9 cellular contexts compared by ENCODE assay signal in genomic region chr15:41928637-41929620, GRCh38. TPM values are rescaled to one million over a fixed set of nuclear protein-coding genes. Genes with fewer than 3 reads are reported as not detected.
A peak's percentile ranks its signal among the peaks of the same experiment; 100 is the strongest.
DNase-seq lines count a peak whose midpoint lies in the region; ATAC-seq and TF ChIP-seq lines count a peak whose summit lies in the region.
"Had no signal": no experiment of that assay in that cellular context is flagged by ENCODE, and none has a peak within 500 bp of the region (broad histone marks: within the 10 kb centered on the region; RNA-seq: fewer than 3 reads in every experiment).

No MANE protein-coding gene starts in this region.

- TF ChIP-seq CTCF in esophagus muscularis mucosa (IDR thresholded peaks at IDR 0.05) (no peak), stomach (IDR thresholded peaks at IDR 0.05) (no peak)

- intact Hi-C loops in esophagus muscularis mucosa (cut with DNase I) = loop anchor here (5.0 kb wide), 1 partner anchor 43 kb away; the partner anchor contains the start of gene EHD4
- intact Hi-C loops in stomach (cut with DNase I; ENCODE audit: low total_unique reads) = no loop called here

- H3K27ac ChIP-seq in esophagus muscularis mucosa (replicated peaks in 1 of 4) = peak overlapping the region; percentile 62 to 74 (median 66)
- H3K27ac ChIP-seq in stomach = peak overlapping the region; percentile 63 to 74 (median 66)
- H3K27ac ChIP-seq: HL-60 had no signal

- H3K36me3 ChIP-seq in esophagus muscularis mucosa (peaks cover 0 to 10% (median 3%) of the 10 kb centered on the region in 4 donors), stomach (peaks cover 0 to 8% (median 5%) of the 10 kb centered on the region in 4 donors)

- H3K9me3 ChIP-seq in esophagus muscularis mucosa = no peaks in the 10 kb centered on the region
- H3K9me3 ChIP-seq in stomach = no peaks in the 10 kb centered on the region

- H3K4me1 ChIP-seq in esophagus muscularis mucosa = peaks cover 66 to 95% (median 82%) of the 10 kb centered on the region in 4 donors
- peaks cover 54 to 95% (median 76%) of the 10 kb centered on the region in 4 donors for H3K4me1 ChIP-seq in stomach

- H3K4me3 ChIP-seq in esophagus muscularis mucosa (no peak overlapping the region), stomach (no peak overlapping the region)

- DNase-seq in CD1c-positive myeloid dendritic cell (ENCODE audit: extremely low spot score) (peak; percentile 34), esophagus muscularis mucosa (ENCODE audit: extremely low spot score) (no peak), stomach (peak; percentile 34), SHP77 (lab: John Stamatoyannopoulos, UW) (no peak), kidney tubule cell (ENCODE audit: low spot score) (no peak), SIG-M5 treated with dmso at 0.1 percent for 504 hours (lab: John Stamatoyannopoulos, UW; ENCODE audit: unreplicated experiment) (no peak)

- H3K27me3 ChIP-seq in esophagus muscularis mucosa (no peaks in the 10 kb centered on the region), stomach (no peaks in the 10 kb centered on the region)

- 52% methylated on average over 14 of the region's 16 CpGs for WGBS in esophagus muscularis mucosa
- WGBS in stomach, 5 donors = 35 to 51% (median 47%) methylated on average over 16 of the region's 16 CpGs

- no peak for TF ChIP-seq EP300 in esophagus muscularis mucosa (IDR thresholded peaks at IDR 0.05)
- TF ChIP-seq EP300 in stomach (IDR thresholded peaks at IDR 0.05) = no peak

- TF ChIP-seq POLR2A in esophagus muscularis mucosa (IDR thresholded peaks at IDR 0.05; ENCODE audit: low read depth) (no peak), stomach (IDR thresholded peaks at IDR 0.05) (no peak)

- ATAC-seq in GM19438 (IDR thresholded peaks at IDR 0.05; ENCODE audit: low read depth, unreplicated experiment) = peak; percentile 67
- peak; percentile 75 for ATAC-seq in HG03354 (IDR thresholded peaks at IDR 0.05; ENCODE audit: poor library complexity, severe bottlenecking, unreplicated experiment)

RNA-seq across cellular contexts. Expression of gene SPTBN5, which starts 35.1 kb away (rescaled TPM):
- total RNA-seq in esophagus muscularis mucosa (1 to 10 TPM in 2 of 4 donors, under 1 TPM in 2; 0.17 to 1.2 (median 0.68) TPM), stomach (1 to 10 TPM in 1 of 5 donors, under 1 TPM in 3, not detected in 1; 0.29 to 4.9 (median 0.80) TPM)
- polyA plus RNA-seq in stomach = 1 to 10 TPM; 2.6 to 3.2 (median 2.9) TPM

RNA-seq across cellular contexts. Expression of gene EHD4, which starts 43.4 kb away (rescaled TPM):
- 10 to 100 TPM in 3 of 4 donors, 1 to 10 TPM in 1; 10.0 to 24.7 (median 21.7) TPM for total RNA-seq in esophagus muscularis mucosa
- 10 to 100 TPM in 4 of 5 donors, 1 to 10 TPM in 1; 9.4 to 86.4 (median 23.1) TPM for total RNA-seq in stomach
- 10 to 100 TPM in 1 of 3 donors, 1 to 10 TPM in 2; 5.8 to 12.1 (median 9.8) TPM for polyA plus RNA-seq in stomach

Comparison
In these comparisons a context has a peak if more than half of its experiments do, and no peak if none do; other contexts are left out.
1. DNase-seq: peak in CD1c-positive myeloid dendritic cell (single experiment) and stomach (single experiment); none in esophagus muscularis mucosa (single experiment), SHP77 (0 of 2), kidney tubule cell (single experiment) and SIG-M5 treated with dmso at 0.1 percent for 504 hours (single experiment).